Comparison of ENCODE assay signal across 1 cellular context in the genomic region with DNA sequence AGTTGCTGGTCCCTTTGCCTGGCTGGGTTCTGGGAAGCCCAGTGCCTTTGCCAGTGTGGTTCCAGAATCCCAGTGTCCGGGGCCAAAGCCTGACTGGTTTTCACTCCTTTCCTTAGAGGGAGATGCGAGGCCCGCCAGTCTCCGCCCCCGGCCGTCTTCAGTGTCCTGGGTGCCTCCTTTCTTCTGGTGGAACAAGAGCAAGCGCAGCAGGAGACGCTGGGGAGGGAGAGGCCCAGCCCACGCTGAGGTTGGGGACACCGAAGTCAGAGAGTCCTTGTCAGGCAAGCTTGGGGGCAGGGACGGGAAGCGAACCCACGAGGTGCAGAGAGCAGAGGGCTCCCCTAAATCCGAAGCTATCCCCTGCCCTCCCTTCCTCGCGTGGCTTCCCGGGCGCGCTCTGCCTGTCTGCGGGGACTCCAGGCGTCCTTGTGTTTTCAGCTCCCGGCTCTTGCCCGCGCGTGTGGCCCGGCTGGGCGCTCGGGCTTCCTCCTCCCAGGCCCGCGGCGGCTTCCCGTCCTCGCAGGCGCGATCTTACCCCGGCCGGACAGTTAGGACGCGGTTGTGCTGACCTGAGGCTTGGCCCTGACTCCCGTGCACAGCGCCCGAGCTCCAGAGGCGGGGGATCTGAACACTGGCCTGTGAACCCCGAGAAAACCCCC.
TF ChIP-seq lines count a peak whose summit lies in the region.

No MANE protein-coding gene starts in this region.

TF ChIP-seq in IMR-90, 13 proteins besides CTCF, POLR2A, EP300 and RAD21 (continued from another document):
- TF ChIP-seq, protein P1, sequence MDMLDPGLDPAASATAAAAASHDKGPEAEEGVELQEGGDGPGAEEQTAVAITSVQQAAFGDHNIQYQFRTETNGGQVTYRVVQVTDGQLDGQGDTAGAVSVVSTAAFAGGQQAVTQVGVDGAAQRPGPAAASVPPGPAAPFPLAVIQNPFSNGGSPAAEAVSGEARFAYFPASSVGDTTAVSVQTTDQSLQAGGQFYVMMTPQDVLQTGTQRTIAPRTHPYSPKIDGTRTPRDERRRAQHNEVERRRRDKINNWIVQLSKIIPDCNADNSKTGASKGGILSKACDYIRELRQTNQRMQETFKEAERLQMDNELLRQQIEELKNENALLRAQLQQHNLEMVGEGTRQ (IDR thresholded peaks at IDR 0.05; ENCODE audit: low read depth, low read length), result no peak
- TF ChIP-seq MXI1 (IDR thresholded peaks at IDR 0.05; ENCODE audit: borderline replicate concordance, low read depth, low read length) (no peak), SMC3 (IDR thresholded peaks at IDR 0.05; ENCODE audit: low read depth, low read length) (no peak), RFX5 (IDR thresholded peaks at IDR 0.05; ENCODE audit: low read depth, low read length) (no peak), FOS (IDR thresholded peaks at IDR 0.05; ENCODE audit: low read depth, low read length) (no peak), MAFK (IDR thresholded peaks at IDR 0.05; ENCODE audit: low read depth, low read length) (no peak), RCOR1 (IDR thresholded peaks at IDR 0.05; ENCODE audit: insufficient replicate concordance, low read length) (no peak), MAZ (IDR thresholded peaks at IDR 0.05; ENCODE audit: borderline replicate concordance, low read depth, low read length) (no peak), BHLHE40 (IDR thresholded peaks at IDR 0.05; ENCODE audit: low read depth, low read length) (no peak), NFE2L2 (IDR thresholded peaks at IDR 0.05; ENCODE audit: low read depth, low read length) (no peak)
- TF ChIP-seq, protein P2, sequence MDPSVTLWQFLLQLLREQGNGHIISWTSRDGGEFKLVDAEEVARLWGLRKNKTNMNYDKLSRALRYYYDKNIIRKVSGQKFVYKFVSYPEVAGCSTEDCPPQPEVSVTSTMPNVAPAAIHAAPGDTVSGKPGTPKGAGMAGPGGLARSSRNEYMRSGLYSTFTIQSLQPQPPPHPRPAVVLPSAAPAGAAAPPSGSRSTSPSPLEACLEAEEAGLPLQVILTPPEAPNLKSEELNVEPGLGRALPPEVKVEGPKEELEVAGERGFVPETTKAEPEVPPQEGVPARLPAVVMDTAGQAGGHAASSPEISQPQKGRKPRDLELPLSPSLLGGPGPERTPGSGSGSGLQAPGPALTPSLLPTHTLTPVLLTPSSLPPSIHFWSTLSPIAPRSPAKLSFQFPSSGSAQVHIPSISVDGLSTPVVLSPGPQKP (IDR thresholded peaks at IDR 0.05; ENCODE audit: borderline replicate concordance, low read depth, low read length), result no peak
